Comparison of ENCODE assay signal across 1 cellular context in genomic region chr12:92404259-92404894, GRCh38.
A peak's percentile ranks its signal among the peaks of the same experiment; 100 is the strongest.
TF ChIP-seq lines count a peak whose summit lies in the region.

No MANE protein-coding gene starts in this region.

TF ChIP-seq in K562, 482 proteins besides CTCF, POLR2A, EP300 and RAD21 (continued from another document and continues in another):
- TF ChIP-seq CBX3 (IDR thresholded peaks at IDR 0.05; ENCODE audit: borderline replicate concordance in 1 of 2, low read length in 2 of 2), result no peak
- no peak for TF ChIP-seq PREB (CRISPR knock-in tag; IDR thresholded peaks at IDR 0.05)
- no peak for TF ChIP-seq ZNF133 (CRISPR knock-in tag; IDR thresholded peaks at IDR 0.05)
- TF ChIP-seq CHD1 (IDR thresholded peaks at IDR 0.05; ENCODE audit: low read length), result peak; percentile 39
- no peak for TF ChIP-seq ZNF175 (CRISPR knock-in tag; IDR thresholded peaks at IDR 0.05; ENCODE audit: low read depth)
- TF ChIP-seq CEBPG (CRISPR knock-in tag; IDR thresholded peaks at IDR 0.05), result no peak
- TF ChIP-seq CEBPG (tag; conservative IDR thresholded peaks at IDR 0.05 in 1 of 2, IDR thresholded peaks at IDR 0.05 in 1 of 2), result no peak
- no peak for TF ChIP-seq SAP30 (IDR thresholded peaks at IDR 0.05; ENCODE audit: borderline replicate concordance, insufficient read depth, low read depth, low read length, poor library complexity, severe bottlenecking)
- TF ChIP-seq SMARCC2 (IDR thresholded peaks at IDR 0.05; ENCODE audit: low read depth), result no peak
- TF ChIP-seq L3MBTL2 (IDR thresholded peaks at IDR 0.05), result no peak
- no peak for TF ChIP-seq GATA2 (CRISPR knock-in tag; IDR thresholded peaks at IDR 0.05)
- no peak for TF ChIP-seq HDAC1 (IDR thresholded peaks at IDR 0.05)
- no peak for TF ChIP-seq POLR2AphosphoS5 (IDR thresholded peaks at IDR 0.05; ENCODE audit: control insufficient read depth, insufficient read depth, low read depth, low read length)
- TF ChIP-seq TCF7L2 (IDR thresholded peaks at IDR 0.05; ENCODE audit: low read depth, low read length), result no peak
- no peak for TF ChIP-seq CHD2 (IDR thresholded peaks at IDR 0.05; ENCODE audit: low read depth, low read length)
- TF ChIP-seq ZC3H11A (IDR thresholded peaks at IDR 0.05; ENCODE audit: low read depth, low read length), result no peak
- TF ChIP-seq, protein P1, sequence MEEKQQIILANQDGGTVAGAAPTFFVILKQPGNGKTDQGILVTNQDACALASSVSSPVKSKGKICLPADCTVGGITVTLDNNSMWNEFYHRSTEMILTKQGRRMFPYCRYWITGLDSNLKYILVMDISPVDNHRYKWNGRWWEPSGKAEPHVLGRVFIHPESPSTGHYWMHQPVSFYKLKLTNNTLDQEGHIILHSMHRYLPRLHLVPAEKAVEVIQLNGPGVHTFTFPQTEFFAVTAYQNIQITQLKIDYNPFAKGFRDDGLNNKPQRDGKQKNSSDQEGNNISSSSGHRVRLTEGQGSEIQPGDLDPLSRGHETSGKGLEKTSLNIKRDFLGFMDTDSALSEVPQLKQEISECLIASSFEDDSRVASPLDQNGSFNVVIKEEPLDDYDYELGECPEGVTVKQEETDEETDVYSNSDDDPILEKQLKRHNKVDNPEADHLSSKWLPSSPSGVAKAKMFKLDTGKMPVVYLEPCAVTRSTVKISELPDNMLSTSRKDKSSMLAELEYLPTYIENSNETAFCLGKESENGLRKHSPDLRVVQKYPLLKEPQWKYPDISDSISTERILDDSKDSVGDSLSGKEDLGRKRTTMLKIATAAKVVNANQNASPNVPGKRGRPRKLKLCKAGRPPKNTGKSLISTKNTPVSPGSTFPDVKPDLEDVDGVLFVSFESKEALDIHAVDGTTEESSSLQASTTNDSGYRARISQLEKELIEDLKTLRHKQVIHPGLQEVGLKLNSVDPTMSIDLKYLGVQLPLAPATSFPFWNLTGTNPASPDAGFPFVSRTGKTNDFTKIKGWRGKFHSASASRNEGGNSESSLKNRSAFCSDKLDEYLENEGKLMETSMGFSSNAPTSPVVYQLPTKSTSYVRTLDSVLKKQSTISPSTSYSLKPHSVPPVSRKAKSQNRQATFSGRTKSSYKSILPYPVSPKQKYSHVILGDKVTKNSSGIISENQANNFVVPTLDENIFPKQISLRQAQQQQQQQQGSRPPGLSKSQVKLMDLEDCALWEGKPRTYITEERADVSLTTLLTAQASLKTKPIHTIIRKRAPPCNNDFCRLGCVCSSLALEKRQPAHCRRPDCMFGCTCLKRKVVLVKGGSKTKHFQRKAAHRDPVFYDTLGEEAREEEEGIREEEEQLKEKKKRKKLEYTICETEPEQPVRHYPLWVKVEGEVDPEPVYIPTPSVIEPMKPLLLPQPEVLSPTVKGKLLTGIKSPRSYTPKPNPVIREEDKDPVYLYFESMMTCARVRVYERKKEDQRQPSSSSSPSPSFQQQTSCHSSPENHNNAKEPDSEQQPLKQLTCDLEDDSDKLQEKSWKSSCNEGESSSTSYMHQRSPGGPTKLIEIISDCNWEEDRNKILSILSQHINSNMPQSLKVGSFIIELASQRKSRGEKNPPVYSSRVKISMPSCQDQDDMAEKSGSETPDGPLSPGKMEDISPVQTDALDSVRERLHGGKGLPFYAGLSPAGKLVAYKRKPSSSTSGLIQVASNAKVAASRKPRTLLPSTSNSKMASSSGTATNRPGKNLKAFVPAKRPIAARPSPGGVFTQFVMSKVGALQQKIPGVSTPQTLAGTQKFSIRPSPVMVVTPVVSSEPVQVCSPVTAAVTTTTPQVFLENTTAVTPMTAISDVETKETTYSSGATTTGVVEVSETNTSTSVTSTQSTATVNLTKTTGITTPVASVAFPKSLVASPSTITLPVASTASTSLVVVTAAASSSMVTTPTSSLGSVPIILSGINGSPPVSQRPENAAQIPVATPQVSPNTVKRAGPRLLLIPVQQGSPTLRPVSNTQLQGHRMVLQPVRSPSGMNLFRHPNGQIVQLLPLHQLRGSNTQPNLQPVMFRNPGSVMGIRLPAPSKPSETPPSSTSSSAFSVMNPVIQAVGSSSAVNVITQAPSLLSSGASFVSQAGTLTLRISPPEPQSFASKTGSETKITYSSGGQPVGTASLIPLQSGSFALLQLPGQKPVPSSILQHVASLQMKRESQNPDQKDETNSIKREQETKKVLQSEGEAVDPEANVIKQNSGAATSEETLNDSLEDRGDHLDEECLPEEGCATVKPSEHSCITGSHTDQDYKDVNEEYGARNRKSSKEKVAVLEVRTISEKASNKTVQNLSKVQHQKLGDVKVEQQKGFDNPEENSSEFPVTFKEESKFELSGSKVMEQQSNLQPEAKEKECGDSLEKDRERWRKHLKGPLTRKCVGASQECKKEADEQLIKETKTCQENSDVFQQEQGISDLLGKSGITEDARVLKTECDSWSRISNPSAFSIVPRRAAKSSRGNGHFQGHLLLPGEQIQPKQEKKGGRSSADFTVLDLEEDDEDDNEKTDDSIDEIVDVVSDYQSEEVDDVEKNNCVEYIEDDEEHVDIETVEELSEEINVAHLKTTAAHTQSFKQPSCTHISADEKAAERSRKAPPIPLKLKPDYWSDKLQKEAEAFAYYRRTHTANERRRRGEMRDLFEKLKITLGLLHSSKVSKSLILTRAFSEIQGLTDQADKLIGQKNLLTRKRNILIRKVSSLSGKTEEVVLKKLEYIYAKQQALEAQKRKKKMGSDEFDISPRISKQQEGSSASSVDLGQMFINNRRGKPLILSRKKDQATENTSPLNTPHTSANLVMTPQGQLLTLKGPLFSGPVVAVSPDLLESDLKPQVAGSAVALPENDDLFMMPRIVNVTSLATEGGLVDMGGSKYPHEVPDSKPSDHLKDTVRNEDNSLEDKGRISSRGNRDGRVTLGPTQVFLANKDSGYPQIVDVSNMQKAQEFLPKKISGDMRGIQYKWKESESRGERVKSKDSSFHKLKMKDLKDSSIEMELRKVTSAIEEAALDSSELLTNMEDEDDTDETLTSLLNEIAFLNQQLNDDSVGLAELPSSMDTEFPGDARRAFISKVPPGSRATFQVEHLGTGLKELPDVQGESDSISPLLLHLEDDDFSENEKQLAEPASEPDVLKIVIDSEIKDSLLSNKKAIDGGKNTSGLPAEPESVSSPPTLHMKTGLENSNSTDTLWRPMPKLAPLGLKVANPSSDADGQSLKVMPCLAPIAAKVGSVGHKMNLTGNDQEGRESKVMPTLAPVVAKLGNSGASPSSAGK (IDR thresholded peaks at IDR 0.05), result peak; percentile 14; the same call in 1 of the 2 replicates
- TF ChIP-seq GMEB1 (CRISPR knock-in tag; IDR thresholded peaks at IDR 0.05), result no peak
- no peak for TF ChIP-seq CHCHD3 (CRISPR knock-in tag; IDR thresholded peaks at IDR 0.05)
- no peak for TF ChIP-seq NFE2L1 (tag; IDR thresholded peaks at IDR 0.05; ENCODE audit: borderline replicate concordance, low read depth)
- peak in 1 of 2 experiments; percentile 14; a peak in 1 of 4 replicates for TF ChIP-seq RCOR1 (IDR thresholded peaks at IDR 0.05; ENCODE audit: borderline replicate concordance in 1 of 2, low read depth in 2 of 2, low read length in 2 of 2)
- TF ChIP-seq, protein P2, sequence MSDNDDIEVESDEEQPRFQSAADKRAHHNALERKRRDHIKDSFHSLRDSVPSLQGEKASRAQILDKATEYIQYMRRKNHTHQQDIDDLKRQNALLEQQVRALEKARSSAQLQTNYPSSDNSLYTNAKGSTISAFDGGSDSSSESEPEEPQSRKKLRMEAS (CRISPR knock-in tag; IDR thresholded peaks at IDR 0.05), result no peak
- no peak for TF ChIP-seq NUFIP1 (IDR thresholded peaks at IDR 0.05; ENCODE audit: partially characterized antibody)
- no peak for TF ChIP-seq CBX8 (IDR thresholded peaks at IDR 0.05; ENCODE audit: borderline replicate concordance, extremely low read depth, low read depth, low read length, poor library complexity, severe bottlenecking)
- TF ChIP-seq ZNF644 (tag; IDR thresholded peaks at IDR 0.05; ENCODE audit: low read depth), result no peak
- TF ChIP-seq TEAD2 (tag; IDR thresholded peaks at IDR 0.05), result no peak
- no peak for TF ChIP-seq BACH1 (tag; IDR thresholded peaks at IDR 0.05)
- TF ChIP-seq NR2C2 (CRISPR knock-in tag; IDR thresholded peaks at IDR 0.05), result no peak
- no peak for TF ChIP-seq NR2C2 (tag; IDR thresholded peaks at IDR 0.05)
- TF ChIP-seq BCL6 (CRISPR knock-in tag; IDR thresholded peaks at IDR 0.05), result no peak
- TF ChIP-seq ZNF77 (CRISPR knock-in tag; IDR thresholded peaks at IDR 0.05), result no peak
- no peak for TF ChIP-seq CCNT2 (IDR thresholded peaks at IDR 0.05; ENCODE audit: borderline replicate concordance, extremely low read depth, insufficient read length, low read depth, low read length)
- TF ChIP-seq MXD1 (CRISPR knock-in tag; IDR thresholded peaks at IDR 0.05; ENCODE audit: borderline replicate concordance, poor library complexity, severe bottlenecking), result no peak
- TF ChIP-seq STAT6 (CRISPR knock-in tag; IDR thresholded peaks at IDR 0.05), result no peak
- no peak for TF ChIP-seq ZKSCAN8 (CRISPR knock-in tag; IDR thresholded peaks at IDR 0.05)
- no peak for TF ChIP-seq NONO (IDR thresholded peaks at IDR 0.05; ENCODE audit: low read depth in 2 of 2, low read length in 1 of 2)
- TF ChIP-seq PHF20 (IDR thresholded peaks at IDR 0.05; ENCODE audit: partially characterized antibody), result no peak
- no peak for TF ChIP-seq TRIM24 (IDR thresholded peaks at IDR 0.05)
- TF ChIP-seq, protein P3, sequence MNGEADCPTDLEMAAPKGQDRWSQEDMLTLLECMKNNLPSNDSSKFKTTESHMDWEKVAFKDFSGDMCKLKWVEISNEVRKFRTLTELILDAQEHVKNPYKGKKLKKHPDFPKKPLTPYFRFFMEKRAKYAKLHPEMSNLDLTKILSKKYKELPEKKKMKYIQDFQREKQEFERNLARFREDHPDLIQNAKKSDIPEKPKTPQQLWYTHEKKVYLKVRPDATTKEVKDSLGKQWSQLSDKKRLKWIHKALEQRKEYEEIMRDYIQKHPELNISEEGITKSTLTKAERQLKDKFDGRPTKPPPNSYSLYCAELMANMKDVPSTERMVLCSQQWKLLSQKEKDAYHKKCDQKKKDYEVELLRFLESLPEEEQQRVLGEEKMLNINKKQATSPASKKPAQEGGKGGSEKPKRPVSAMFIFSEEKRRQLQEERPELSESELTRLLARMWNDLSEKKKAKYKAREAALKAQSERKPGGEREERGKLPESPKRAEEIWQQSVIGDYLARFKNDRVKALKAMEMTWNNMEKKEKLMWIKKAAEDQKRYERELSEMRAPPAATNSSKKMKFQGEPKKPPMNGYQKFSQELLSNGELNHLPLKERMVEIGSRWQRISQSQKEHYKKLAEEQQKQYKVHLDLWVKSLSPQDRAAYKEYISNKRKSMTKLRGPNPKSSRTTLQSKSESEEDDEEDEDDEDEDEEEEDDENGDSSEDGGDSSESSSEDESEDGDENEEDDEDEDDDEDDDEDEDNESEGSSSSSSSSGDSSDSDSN (IDR thresholded peaks at IDR 0.05; ENCODE audit: borderline replicate concordance in 1 of 2, low read depth in 2 of 2, low read length in 2 of 2), result no peak
- TF ChIP-seq, protein P4, sequence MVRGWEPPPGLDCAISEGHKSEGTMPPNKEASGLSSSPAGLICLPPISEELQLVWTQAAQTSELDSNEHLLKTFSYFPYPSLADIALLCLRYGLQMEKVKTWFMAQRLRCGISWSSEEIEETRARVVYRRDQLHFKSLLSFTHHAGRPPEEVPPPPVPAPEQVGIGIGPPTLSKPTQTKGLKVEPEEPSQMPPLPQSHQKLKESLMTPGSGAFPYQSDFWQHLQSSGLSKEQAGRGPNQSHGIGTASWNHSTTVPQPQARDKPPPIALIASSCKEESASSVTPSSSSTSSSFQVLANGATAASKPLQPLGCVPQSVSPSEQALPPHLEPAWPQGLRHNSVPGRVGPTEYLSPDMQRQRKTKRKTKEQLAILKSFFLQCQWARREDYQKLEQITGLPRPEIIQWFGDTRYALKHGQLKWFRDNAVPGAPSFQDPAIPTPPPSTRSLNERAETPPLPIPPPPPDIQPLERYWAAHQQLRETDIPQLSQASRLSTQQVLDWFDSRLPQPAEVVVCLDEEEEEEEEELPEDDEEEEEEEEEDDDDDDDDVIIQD (CRISPR knock-in tag; IDR thresholded peaks at IDR 0.05), result no peak
- TF ChIP-seq MEIS2 (IDR thresholded peaks at IDR 0.05; ENCODE audit: partially characterized antibody), result no peak
